In genomic region chr20:39246436-39246835, GRCh38 we compare ENCODE assay signal across 30 cellular contexts.
"Had no signal": no experiment of that assay in that cellular context is flagged by ENCODE, and none has a peak within 500 bp of the region (broad histone marks: within the 10 kb centered on the region; RNA-seq: fewer than 3 reads in every experiment).

No MANE protein-coding gene starts in this region.

- H3K4me1 Mint-ChIP-seq: endodermal cell, WTC11 had no signal

- H3K4me1 ChIP-seq: ascending aorta, breast epithelium, colonic mucosa, esophagus muscularis mucosa, foreskin keratinocyte, gastrocnemius medialis, heart left ventricle had no signal

- H3K27ac ChIP-seq: ascending aorta, breast epithelium, cardiac muscle cell, colonic mucosa, dorsolateral prefrontal cortex, esophagus muscularis mucosa, foreskin keratinocyte, gastrocnemius medialis, heart left ventricle, VCaP had no signal

- H3K27me3 Mint-ChIP-seq: activated CD4-positive, alpha-beta memory T cell treated with anti-CD3 and anti-CD28 coated beads for 36 hours; activated naive CD8-positive, alpha-beta T cell; activated T-helper 17 cell treated with anti-CD3 and anti-CD28 coated beads, Interleukin-2, amount 50 U/mL, for 72 hours; dendritic cell treated with granulocyte-macrophage colony-stimulating factor and Interleukin-4, amounts not matched to agents 40 ng/mL and 50 ng/mL, for 4 days had no signal

- H3K27ac Mint-ChIP-seq: activated CD4-positive, alpha-beta memory T cell treated with anti-CD3 and anti-CD28 coated beads for 36 hours; activated naive CD8-positive, alpha-beta T cell; activated T-helper 17 cell treated with anti-CD3 and anti-CD28 coated beads, Interleukin-2, amount 50 U/mL, for 72 hours; brain; dendritic cell treated with granulocyte-macrophage colony-stimulating factor and Interleukin-4, amounts not matched to agents 40 ng/mL and 50 ng/mL, for 4 days; endodermal cell; WTC11 had no signal

- H3K36me3 Mint-ChIP-seq: activated CD4-positive, alpha-beta memory T cell treated with anti-CD3 and anti-CD28 coated beads for 36 hours; activated naive CD8-positive, alpha-beta T cell; brain; WTC11 had no signal

- H3K4me3 Mint-ChIP-seq: activated CD4-positive, alpha-beta memory T cell treated with anti-CD3 and anti-CD28 coated beads for 36 hours; activated naive CD8-positive, alpha-beta T cell; activated T-cell treated with anti-CD3 and anti-CD28 coated beads, Interleukin-2, amount 50 U/mL, for 4 hours; activated T-helper 17 cell treated with anti-CD3 and anti-CD28 coated beads, Interleukin-2, amount 50 U/mL, for 72 hours; brain; dendritic cell treated with granulocyte-macrophage colony-stimulating factor and Interleukin-4, amounts not matched to agents 40 ng/mL and 50 ng/mL, for 4 days; endodermal cell; WTC11 had no signal

- H3K9me3 ChIP-seq: ascending aorta, breast epithelium, colonic mucosa had no signal

- ATAC-seq: activated T-cell treated with anti-CD3 and anti-CD28 coated beads, Interleukin-2, amount 50 U/mL, for 4 hours; foreskin keratinocyte; gastrocnemius medialis; heart left ventricle; WTC11 had no signal

- H3K36me3 ChIP-seq: ascending aorta, breast epithelium, cardiac muscle cell, colonic mucosa, esophagus muscularis mucosa, gastrocnemius medialis, heart left ventricle had no signal

- DNase-seq: activated CD4-positive, alpha-beta memory T cell treated with anti-CD3 and anti-CD28 coated beads for 36 hours; activated CD4-positive, alpha-beta T cell treated with anti-CD3 and anti-CD28 coated beads for 1 hour; activated CD4-positive, alpha-beta T cell treated with anti-CD3 and anti-CD28 coated beads for 4 hours; activated CD4-positive, alpha-beta T cell treated with anti-CD3 and anti-CD28 coated beads, Interleukin-2, amount 50 U/mL, for 1 hour; activated CD8-positive, alpha-beta memory T cell treated with anti-CD3 and anti-CD28 coated beads for 24 hours; activated effector memory CD4-positive, alpha-beta T cell treated with Interleukin-2 at 50 U/mL for 16 hours; activated gamma-delta T cell treated with Interleukin-2 at 50 U/mL for 16 hours; activated naive CD4-positive, alpha-beta T cell treated with anti-CD3 and anti-CD28 coated beads, Interleukin-2, amount 50 U/mL, for 16 hours; activated naive CD4-positive, alpha-beta T cell treated with Interleukin-2 at 50 U/mL for 16 hours; activated T-cell treated with anti-CD3 and anti-CD28 coated beads, Interleukin-2, amount 50 U/mL, for 4 hours; central memory CD4-positive, alpha-beta T cell; cerebellar nuclear complex; colonic mucosa; dorsolateral prefrontal cortex; effector memory CD4-positive, alpha-beta T cell; endodermal cell; foreskin keratinocyte; gastrocnemius medialis; glutamatergic neuron; heart left ventricle had no signal

- H3K27me3 ChIP-seq: ascending aorta, breast epithelium, cardiac muscle cell, colonic mucosa, foreskin keratinocyte, gastrocnemius medialis, heart left ventricle had no signal

- H3K4me3 ChIP-seq: ascending aorta, breast epithelium, cardiac muscle cell, colonic mucosa, dorsolateral prefrontal cortex, esophagus muscularis mucosa, gastrocnemius medialis, heart left ventricle had no signal
